16 cellular contexts compared by ENCODE assay signal in the genomic region with DNA sequence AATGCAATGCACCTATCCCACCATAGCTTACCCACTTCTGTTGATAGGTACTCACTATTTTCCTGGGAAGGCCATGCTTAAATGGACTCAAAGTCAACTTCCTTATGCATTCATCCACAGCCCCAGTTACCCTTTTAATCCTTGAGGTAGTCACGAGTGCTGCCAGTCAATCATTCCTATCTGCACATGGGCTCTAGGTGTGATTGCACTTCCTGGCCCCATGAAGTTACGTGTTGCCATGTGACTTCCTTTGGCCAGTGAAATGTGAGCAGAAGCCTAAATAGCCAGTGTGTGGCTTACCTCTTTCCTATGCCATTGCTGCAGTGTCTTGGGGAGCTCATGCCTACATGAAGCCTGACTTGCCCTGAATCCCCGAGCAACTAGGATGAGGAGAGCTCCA. TPM values are rescaled to one million over a fixed set of nuclear protein-coding genes. Genes with fewer than 3 reads are reported as not detected.
DNase-seq lines count a peak whose midpoint lies in the region; ATAC-seq and TF ChIP-seq lines count a peak whose summit lies in the region.
"Had no signal": no experiment of that assay in that cellular context is flagged by ENCODE, and none has a peak within 500 bp of the region (broad histone marks: within the 10 kb centered on the region; RNA-seq: fewer than 3 reads in every experiment).

No MANE protein-coding gene starts in this region.

- H3K9me3 ChIP-seq in right atrium auricular region (no peaks in the 10 kb centered on the region), heart left ventricle (no peaks in the 10 kb centered on the region), mesodermal cell (ENCODE audit: control insufficient read depth, low read length) (no peaks in the 10 kb centered on the region), uterus (no peaks in the 10 kb centered on the region)
- H3K9me3 ChIP-seq: ovary had no signal

- POLR2A ChIA-PET in MCF 10A (lab: Yijun Ruan, JAX), result interaction anchor here (0.8 to 1.4 kb wide), 6 partner anchors 8 to 115 kb away, joined by 3 to 8 read pairs (median 4); no protein-coding TSS in a partner anchor

- H3K9me3 Mint-ChIP-seq in MCF 10A (ENCODE audit: unreplicated experiment), result no peaks in the 10 kb centered on the region
- H3K9me3 Mint-ChIP-seq: activated naive CD4-positive, alpha-beta T cell treated with anti-CD3 and anti-CD28 coated beads, Interleukin-2, amount 50 U/mL, for 72 hours; immature natural killer cell had no signal

- peak overlapping the region; percentile 80 for H3K27ac Mint-ChIP-seq in MCF 10A (ENCODE audit: low read depth, unreplicated experiment)
- H3K27ac Mint-ChIP-seq: activated naive CD4-positive, alpha-beta T cell treated with anti-CD3 and anti-CD28 coated beads, Interleukin-2, amount 50 U/mL, for 72 hours had no signal

- H3K36me3 ChIP-seq in right atrium auricular region (no peaks in the 10 kb centered on the region), heart left ventricle (no peaks in the 10 kb centered on the region), mesodermal cell (ENCODE audit: control insufficient read depth, insufficient read depth, low read length) (no peaks in the 10 kb centered on the region), uterus (no peaks in the 10 kb centered on the region)
- H3K36me3 ChIP-seq: ovary had no signal

- no peak overlapping the region for H3K4me3 Mint-ChIP-seq in MCF 10A (ENCODE audit: unreplicated experiment)
- H3K4me3 Mint-ChIP-seq: immature natural killer cell had no signal

- no peaks in the 10 kb centered on the region for H3K36me3 Mint-ChIP-seq in MCF 10A (ENCODE audit: insufficient read depth, unreplicated experiment)
- H3K36me3 Mint-ChIP-seq: activated naive CD4-positive, alpha-beta T cell treated with anti-CD3 and anti-CD28 coated beads, Interleukin-2, amount 50 U/mL, for 72 hours; immature natural killer cell had no signal

- H3K27ac ChIP-seq in right atrium auricular region (peak overlapping the region; percentile 49 to 68), heart left ventricle (peak overlapping the region in 5 of 12 donors; percentile 29 to 55 (median 46)), mesodermal cell (ENCODE audit: low read depth, low read length, severe bottlenecking) (peak overlapping the region; percentile 89), uterus (peak overlapping the region; percentile 80 to 91)
- H3K27ac ChIP-seq: ovary had no signal

- TF ChIP-seq POLR2A in heart left ventricle (IDR thresholded peaks at IDR 0.05) (no peak), uterus (IDR thresholded peaks at IDR 0.05) (no peak)

- no peaks in the 10 kb centered on the region for H3K27me3 Mint-ChIP-seq in MCF 10A (ENCODE audit: insufficient read depth, unreplicated experiment)

- 69 to 83% (median 75%) methylated on average over 3 of the region's 3 CpGs for WGBS in heart left ventricle, 4 donors
- 88 to 92% methylated on average over 2 to 3 of the region's 3 CpGs for WGBS in mesodermal cell (ENCODE audit: insufficient coverage in 2 of 2), 2 experiments

- CTCF ChIA-PET in MCF 10A (lab: Yijun Ruan, JAX), result interaction anchor here (0.6 to 2.1 kb wide), 4 partner anchors 89 to 658 kb away, joined by 3 to 11 read pairs (median 3); no protein-coding TSS in a partner anchor

- no peak for DNase-seq in right atrium auricular region (ENCODE audit: low spot score)
- no peak for DNase-seq in heart left ventricle
- no peak for DNase-seq in MCF 10A (ENCODE audit: unreplicated experiment)
- no peak for DNase-seq in uterus
- no peak for DNase-seq in HCEC 1CT
- DNase-seq: activated T-cell treated with anti-CD3 and anti-CD28 coated beads for 4 hours; immature natural killer cell; MM.1S; NCI-H69; stimulated activated CD4-positive, alpha-beta T cell treated with anti-CD3 and anti-CD28 coated beads, Interleukin-15, amount 100 ng/mL, for 24 hours had no signal

- ATAC-seq in heart left ventricle (no peak), GM21576 (IDR thresholded peaks at IDR 0.05; ENCODE audit: unreplicated experiment) (no peak), GM19324 (IDR thresholded peaks at IDR 0.05; ENCODE audit: low FRiP score, unreplicated experiment) (no peak)
- ATAC-seq: activated CD4-positive, CD25-positive, alpha-beta regulatory T cell treated with anti-CD3 and anti-CD28 coated beads, Interleukin-2, amount 50 U/mL, for 24 hours; activated naive CD4-positive, alpha-beta T cell treated with anti-CD3 and anti-CD28 coated beads, Interleukin-2, amount 50 U/mL, for 72 hours had no signal

- TF ChIP-seq CTCF in right atrium auricular region (IDR thresholded peaks at IDR 0.05) (no peak), heart left ventricle (IDR thresholded peaks at IDR 0.05) (no peak), MCF 10A (IDR thresholded peaks at IDR 0.05; ENCODE audit: unreplicated experiment) (no peak), uterus (IDR thresholded peaks at IDR 0.05) (no peak)

- no TSS peak for BruUV-seq in MCF 10A (replicated peaks; lab: Mats Ljungman, UMichigan)

- H3K4me1 Mint-ChIP-seq in MCF 10A (ENCODE audit: insufficient read depth, unreplicated experiment), result peaks cover 15% of the 10 kb centered on the region
- H3K4me1 Mint-ChIP-seq: immature natural killer cell had no signal

- intact Hi-C loops in heart left ventricle (cut with DNase I), result loop anchor here in 6 of 10 donors (1.0 to 5.0 kb wide), 3 partner anchors 112 to 117 kb away; no protein-coding TSS in a partner anchor
- intact Hi-C loops in MCF 10A (cut with micrococcal nuclease), result loop anchor here (5.0 kb wide), 1 partner anchor 37 kb away; no protein-coding TSS in a partner anchor
- intact Hi-C loops in uterus (cut with DNase I; ENCODE audit: low total_unique reads), result no loop called here

- H3K4me3 ChIP-seq in right atrium auricular region, result no peak overlapping the region
- no peak overlapping the region for H3K4me3 ChIP-seq in heart left ventricle
- no peak overlapping the region for H3K4me3 ChIP-seq in mesodermal cell (ENCODE audit: extremely low read depth, insufficient read depth, low read length, poor library complexity, severe bottlenecking)
- no peak overlapping the region for H3K4me3 ChIP-seq in uterus
- H3K4me3 ChIP-seq: ovary had no signal

- peaks cover 0 to 34% of the 10 kb centered on the region in 2 donors for H3K4me1 ChIP-seq in right atrium auricular region
- H3K4me1 ChIP-seq in heart left ventricle, result peaks cover 0 to 40% (median 12%) of the 10 kb centered on the region in 12 donors
- H3K4me1 ChIP-seq in mesodermal cell (ENCODE audit: control insufficient read depth, insufficient read depth, low read length, poor library complexity, severe bottlenecking), result peaks cover 36% of the 10 kb centered on the region
- peaks cover 0 to 12% of the 10 kb centered on the region in 2 donors for H3K4me1 ChIP-seq in uterus

- H3K27me3 ChIP-seq in right atrium auricular region (no peaks in the 10 kb centered on the region), heart left ventricle (no peaks in the 10 kb centered on the region), uterus (no peaks in the 10 kb centered on the region)
- H3K27me3 ChIP-seq: ovary had no signal

RNA-seq across cellular contexts. Expression of a gene that starts 23.5 kb away (rescaled TPM):
- total RNA-seq in right atrium auricular region (under 1 TPM in 1 of 2 donors, not detected in 1; 0.08 TPM), heart left ventricle (under 1 TPM in 8 of 9 donors, not detected in 1; 0.06 to 0.93 (median 0.26) TPM), MCF 10A (2022) (0.42 and 0.54 TPM in 2 replicates), uterus (under 1 TPM in 3 of 4 donors, not detected in 1; 0.14 to 0.29 (median 0.26) TPM)
- under 1 TPM; 0.61 to 0.97 TPM for polyA plus RNA-seq in heart left ventricle
- 3.6 TPM for polyA plus RNA-seq in mesodermal cell (2013, experiment 1 of 2)
- 3.4 TPM for polyA plus RNA-seq in mesodermal cell (2013, experiment 2 of 2)

RNA-seq across cellular contexts. Expression of a gene that starts 43.4 kb away (rescaled TPM):
- total RNA-seq in right atrium auricular region (10 to 100 TPM; 45.6 to 85.9 TPM), heart left ventricle (100 to 1,000 TPM in 1 of 9 donors, 10 to 100 TPM in 8; 44.8 to 122 (median 51.9) TPM), MCF 10A (2022) (2.8 and 3.1 TPM in 2 replicates), uterus (100 to 1,000 TPM in 1 of 4 donors, 10 to 100 TPM in 3; 32.8 to 122 (median 37.7) TPM)
- polyA plus RNA-seq in heart left ventricle, result 10 to 100 TPM; 18.7 to 40.7 TPM
- polyA plus RNA-seq in mesodermal cell (2013, experiment 1 of 2), result 43.7 TPM
- polyA plus RNA-seq in mesodermal cell (2013, experiment 2 of 2), result 41.4 TPM
